In the genomic region with DNA sequence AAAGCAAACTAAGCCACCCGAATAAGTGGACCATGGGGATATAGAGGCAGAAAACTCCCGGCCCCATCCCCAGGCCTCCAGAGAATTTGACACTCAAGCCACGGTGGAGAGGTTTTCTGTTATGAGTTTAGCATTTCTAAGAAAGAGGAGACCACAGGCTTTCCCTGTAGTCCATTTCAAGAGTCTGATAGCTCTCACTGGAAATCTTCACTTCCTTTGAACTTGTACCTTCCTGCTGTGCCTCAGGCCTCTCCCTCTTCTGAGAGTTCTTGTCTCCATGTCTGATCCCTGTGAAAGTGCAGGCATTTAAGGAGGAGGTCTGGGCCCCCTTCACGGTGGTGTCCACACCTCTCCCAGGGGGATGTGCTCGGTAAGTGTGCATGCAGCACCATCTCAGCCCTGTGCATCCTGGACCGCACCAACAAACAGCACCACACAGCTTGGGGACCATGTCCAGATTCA, we compare ENCODE assay signal across 13 cellular contexts.
DNase-seq lines count a peak whose midpoint lies in the region; TF ChIP-seq lines count a peak whose summit lies in the region.
"Had no signal": no experiment of that assay in that cellular context is flagged by ENCODE, and none has a peak within 500 bp of the region (broad histone marks: within the 10 kb centered on the region; RNA-seq: fewer than 3 reads in every experiment).

No MANE protein-coding gene starts in this region.

- H3K4me1 Mint-ChIP-seq in activated naive CD4-positive, alpha-beta T cell treated with anti-CD3 and anti-CD28 coated beads for 36 hours (ENCODE audit: low read depth): peaks cover 83% of the 10 kb centered on the region
- H3K4me1 Mint-ChIP-seq in activated T-helper 1 cell treated with anti-CD3 and anti-CD28 coated beads, Interleukin-12 subunit alpha, Interleukin-12 subunit beta, Interleukin-2, Interleukin-4 antibody, amounts not matched to agents 30 ng/mL and 10 ng/mL and 1 ng/mL, durations not matched to agents 14 hours and 24 hours and 36 hours (ENCODE audit: low read depth): peaks cover 83% of the 10 kb centered on the region
- H3K4me1 Mint-ChIP-seq in stimulated activated naive CD8-positive, alpha-beta T cell treated with anti-CD3 and anti-CD28 coated beads, Interleukin-15, Interleukin-2, amounts not matched to agents 100 ng/mL and 50 ng/mL, for 24 hours (ENCODE audit: low read depth): peaks cover 94% of the 10 kb centered on the region

- H3K27me3 Mint-ChIP-seq in activated naive CD4-positive, alpha-beta T cell treated with anti-CD3 and anti-CD28 coated beads for 36 hours (ENCODE audit: low read depth): no peaks in the 10 kb centered on the region
- H3K27me3 Mint-ChIP-seq in activated T-helper 1 cell treated with anti-CD3 and anti-CD28 coated beads, Interleukin-12 subunit alpha, Interleukin-12 subunit beta, Interleukin-2, Interleukin-4 antibody, amounts not matched to agents 30 ng/mL and 10 ng/mL and 1 ng/mL, durations not matched to agents 14 hours and 24 hours and 36 hours (ENCODE audit: insufficient read depth): no peaks in the 10 kb centered on the region
- H3K27me3 Mint-ChIP-seq in stimulated activated naive CD8-positive, alpha-beta T cell treated with anti-CD3 and anti-CD28 coated beads, Interleukin-15, Interleukin-2, amounts not matched to agents 100 ng/mL and 50 ng/mL, for 24 hours: no peaks in the 10 kb centered on the region

- H3K36me3 Mint-ChIP-seq in activated naive CD4-positive, alpha-beta T cell treated with anti-CD3 and anti-CD28 coated beads for 36 hours (ENCODE audit: low read depth): peaks cover 8% of the 10 kb centered on the region
- peaks cover 31% of the 10 kb centered on the region for H3K36me3 Mint-ChIP-seq in activated T-helper 1 cell treated with anti-CD3 and anti-CD28 coated beads, Interleukin-12 subunit alpha, Interleukin-12 subunit beta, Interleukin-2, Interleukin-4 antibody, amounts not matched to agents 30 ng/mL and 10 ng/mL and 1 ng/mL, durations not matched to agents 14 hours and 24 hours and 36 hours (ENCODE audit: low read depth)
- peaks cover 22% of the 10 kb centered on the region for H3K36me3 Mint-ChIP-seq in stimulated activated naive CD8-positive, alpha-beta T cell treated with anti-CD3 and anti-CD28 coated beads, Interleukin-15, Interleukin-2, amounts not matched to agents 100 ng/mL and 50 ng/mL, for 24 hours (ENCODE audit: low read depth)

- CTCF ChIA-PET in activated naive CD4-positive, alpha-beta T cell treated with anti-CD3 and anti-CD28 coated beads for 36 hours (lab: Charles Lee): interaction anchor here (1.0 to 1.4 kb wide), 2 partner anchors 9 to 54 kb away, joined by 3 to 5 read pairs; no protein-coding TSS in a partner anchor

- no peak for DNase-seq in activated naive CD4-positive, alpha-beta T cell treated with anti-CD3 and anti-CD28 coated beads for 36 hours
- DNase-seq in activated naive CD4-positive, alpha-beta T cell (lab: John Stamatoyannopoulos, UW): no peak
- peak; percentile 55 for DNase-seq in KBM-7
- DNase-seq in activated T-helper 1 cell treated with anti-CD3 and anti-CD28 coated beads, Interleukin-12 subunit alpha, Interleukin-12 subunit beta, Interleukin-2, Interleukin-4 antibody, amounts not matched to agents 30 ng/mL and 10 ng/mL and 1 ng/mL, durations not matched to agents 14 hours and 24 hours and 36 hours (ENCODE audit: low spot score): no peak
- DNase-seq in RPMI8226: no peak
- no peak for DNase-seq in kidney tubule cell (ENCODE audit: low spot score)
- DNase-seq in transverse colon: no peak
- DNase-seq: esophagus squamous epithelium, mesenchymal stem cell, MG63, NCI-H524 treated with DMSO at 0.1 percent for 48 hours had no signal

- no peak for TF ChIP-seq CTCF in transverse colon (IDR thresholded peaks at IDR 0.05)

- peaks cover 0 to 32% (median 26%) of the 10 kb centered on the region in 4 donors for H3K4me1 ChIP-seq in transverse colon

- no peaks in the 10 kb centered on the region for H3K36me3 ChIP-seq in transverse colon
- H3K36me3 ChIP-seq: esophagus squamous epithelium, MG63 had no signal

- peak overlapping the region; percentile 86 for H3K27ac Mint-ChIP-seq in activated naive CD4-positive, alpha-beta T cell treated with anti-CD3 and anti-CD28 coated beads for 36 hours
- H3K27ac Mint-ChIP-seq in activated T-helper 1 cell treated with anti-CD3 and anti-CD28 coated beads, Interleukin-12 subunit alpha, Interleukin-12 subunit beta, Interleukin-2, Interleukin-4 antibody, amounts not matched to agents 30 ng/mL and 10 ng/mL and 1 ng/mL, durations not matched to agents 14 hours and 24 hours and 36 hours: peak overlapping the region; percentile 89
- peak overlapping the region; percentile 94 for H3K27ac Mint-ChIP-seq in stimulated activated naive CD8-positive, alpha-beta T cell treated with anti-CD3 and anti-CD28 coated beads, Interleukin-15, Interleukin-2, amounts not matched to agents 100 ng/mL and 50 ng/mL, for 24 hours
- H3K27ac Mint-ChIP-seq: progenitor cell of endocrine pancreas had no signal

- H3K4me3 Mint-ChIP-seq in activated naive CD4-positive, alpha-beta T cell treated with anti-CD3 and anti-CD28 coated beads for 36 hours: peak overlapping the region; percentile 71
- peak overlapping the region; percentile 87 for H3K4me3 Mint-ChIP-seq in activated T-helper 1 cell treated with anti-CD3 and anti-CD28 coated beads, Interleukin-12 subunit alpha, Interleukin-12 subunit beta, Interleukin-2, Interleukin-4 antibody, amounts not matched to agents 30 ng/mL and 10 ng/mL and 1 ng/mL, durations not matched to agents 14 hours and 24 hours and 36 hours
- H3K4me3 Mint-ChIP-seq in stimulated activated naive CD8-positive, alpha-beta T cell treated with anti-CD3 and anti-CD28 coated beads, Interleukin-15, Interleukin-2, amounts not matched to agents 100 ng/mL and 50 ng/mL, for 24 hours: peak overlapping the region; percentile 81

- H3K9me3 ChIP-seq in transverse colon: no peaks in the 10 kb centered on the region
- H3K9me3 ChIP-seq: esophagus squamous epithelium, MG63 had no signal

- in situ Hi-C loops in KBM-7 (cut with MboI; ENCODE audit: low pct_unique_long_range_greater_than_20kb, low sequenced_read_pairs): no loop called here
- in situ Hi-C loops in transverse colon (cut with MboI; ENCODE audit: low pct_ligation_motif_present in 1 of 4, low pct_unique_long_range_greater_than_20kb in 1 of 4, low sequenced_read_pairs in 3 of 4): no loop called here

- TF ChIP-seq POLR2A in transverse colon (IDR thresholded peaks at IDR 0.05): no peak

- intact Hi-C loops in activated naive CD4-positive, alpha-beta T cell treated with anti-CD3 and anti-CD28 coated beads for 36 hours (cut with micrococcal nuclease): loop anchor here (5.0 kb wide), 1 partner anchor 216 kb away; a partner anchor contains a TSS
- intact Hi-C loops in activated T-helper 1 cell treated with anti-CD3 and anti-CD28 coated beads, Interleukin-12 subunit alpha, Interleukin-12 subunit beta, Interleukin-2, Interleukin-4 antibody, amounts not matched to agents 30 ng/mL and 10 ng/mL and 1 ng/mL, durations not matched to agents 14 hours and 24 hours and 36 hours (cut with micrococcal nuclease): loop anchor here (5.0 to 10.0 kb wide), 2 partner anchors 189 to 491 kb away; a partner anchor contains a TSS
- intact Hi-C loops in transverse colon (cut with DNase I; ENCODE audit: low total_unique reads): no loop called here

- no peaks in the 10 kb centered on the region for H3K9me3 Mint-ChIP-seq in activated naive CD4-positive, alpha-beta T cell treated with anti-CD3 and anti-CD28 coated beads for 36 hours
- no peaks in the 10 kb centered on the region for H3K9me3 Mint-ChIP-seq in activated T-helper 1 cell treated with anti-CD3 and anti-CD28 coated beads, Interleukin-12 subunit alpha, Interleukin-12 subunit beta, Interleukin-2, Interleukin-4 antibody, amounts not matched to agents 30 ng/mL and 10 ng/mL and 1 ng/mL, durations not matched to agents 14 hours and 24 hours and 36 hours
- H3K9me3 Mint-ChIP-seq in stimulated activated naive CD8-positive, alpha-beta T cell treated with anti-CD3 and anti-CD28 coated beads, Interleukin-15, Interleukin-2, amounts not matched to agents 100 ng/mL and 50 ng/mL, for 24 hours: no peaks in the 10 kb centered on the region

- WGBS in transverse colon (ENCODE audit: low coverage in 1 of 2), 2 donors: 52 to 70% methylated on average over 3 to 6 of the region's 6 CpGs

- peak overlapping the region in 2 of 4 donors; percentile 52 to 73 for H3K27ac ChIP-seq in transverse colon
- H3K27ac ChIP-seq: esophagus squamous epithelium had no signal

- H3K4me3 ChIP-seq in transverse colon: no peak overlapping the region
- H3K4me3 ChIP-seq: esophagus squamous epithelium, MG63 had no signal

- H3K27me3 ChIP-seq in transverse colon: no peaks in the 10 kb centered on the region
- H3K27me3 ChIP-seq: esophagus squamous epithelium, MG63 had no signal

- TF ChIP-seq EP300 in transverse colon (IDR thresholded peaks at IDR 0.05; ENCODE audit: low read depth): no peak
